ENCODE assay signal across 1 cellular context in genomic region chr5:343461-344401, GRCh38.
A peak's percentile ranks its signal among the peaks of the same experiment; 100 is the strongest.
TF ChIP-seq lines count a peak whose summit lies in the region.

No MANE protein-coding gene starts in this region.

TF ChIP-seq in HEK293, 187 proteins besides CTCF, POLR2A, EP300 and RAD21 (continued from another document):
- TF ChIP-seq GLIS2 (tag by site-specific recombination; IDR thresholded peaks at IDR 0.05) (peak; percentile 31; the same call in 1 of the 2 replicates), MEIS1 (CRISPR knock-in tag; IDR thresholded peaks at IDR 0.05; ENCODE audit: borderline replicate concordance) (no peak), ZBTB26 (tag by site-specific recombination; optimal IDR thresholded peaks at IDR 0.05) (peak; percentile 42), EGR2 (tag by site-specific recombination; IDR thresholded peaks at IDR 0.05; ENCODE audit: low read depth) (0 out of 2 replicates have a peak, but pooled peaks have one; percentile 13), ZBTB6 (tag by site-specific recombination; IDR thresholded peaks at IDR 0.05) (no peak), ZBTB10 (tag by site-specific recombination; IDR thresholded peaks at IDR 0.05) (0 out of 2 replicates have a peak, but pooled peaks have one; percentile 10), PBX3 (CRISPR knock-in tag; IDR thresholded peaks at IDR 0.05) (peak; percentile 72; the same call in 1 of the 2 replicates), ZBTB8A (tag by site-specific recombination; IDR thresholded peaks at IDR 0.05) (peak; percentile 81), IKZF3 (tag by site-specific recombination; IDR thresholded peaks at IDR 0.05) (0 out of 2 replicates have a peak, but pooled peaks have one; percentile 41), ZNF558 (tag by site-specific recombination; IDR thresholded peaks at IDR 0.05) (no peak), ZNF596 (tag by site-specific recombination; IDR thresholded peaks at IDR 0.05) (peak; percentile 17; the same call in 1 of the 2 replicates), GLIS1 (tag by site-specific recombination; IDR thresholded peaks at IDR 0.05) (peak; percentile 82), ZNF561 (tag by site-specific recombination; IDR thresholded peaks at IDR 0.05; ENCODE audit: borderline replicate concordance) (peak; percentile 45; the same call in 1 of the 2 replicates), KLF7 (tag by site-specific recombination; IDR thresholded peaks at IDR 0.05; ENCODE audit: borderline replicate concordance) (peak; percentile 53; the same call in 1 of the 2 replicates), ZNF24 (tag by site-specific recombination; IDR thresholded peaks at IDR 0.05) (no peak)
